In genomic region chr2:36597532-36598377, GRCh38 we compare ENCODE assay signal across 8 cellular contexts. TPM values are rescaled to one million over a fixed set of nuclear protein-coding genes. Genes with fewer than 3 reads are reported as not detected.
DNase-seq lines count a peak whose midpoint lies in the region; ATAC-seq, FAIRE-seq and TF ChIP-seq lines count a peak whose summit lies in the region.

Gene FEZ2, minus strand, starts transcription at chr2:36598168. Its CDS starts 26 bp downstream, at chr2:36598142.

- H3K9me3 ChIP-seq in T-helper 17 cell (ENCODE audit: control insufficient read depth, low read length, poor library complexity, severe bottlenecking) (no peaks in the 10 kb centered on the region), psoas muscle (no peaks in the 10 kb centered on the region)

- intact Hi-C loops in left ventricle myocardium superior (cut with micrococcal nuclease), result no loop called here
- intact Hi-C loops in psoas muscle (cut with DNase I), result loop anchor here (2.0 to 10.0 kb wide), 4 partner anchors 53 to 243 kb away; partner anchors contain the start of gene CRIM1 (in 1 of the 2)

- peak within 1 kb of the TSS; percentile 62 for H3K27ac ChIP-seq in angular gyrus (ENCODE audit: low read depth, low read length)
- peak within 1 kb of the TSS; percentile 97 for H3K27ac ChIP-seq in psoas muscle

- H3K27ac Mint-ChIP-seq in T-helper 17 cell, result peak within 1 kb of the TSS; percentile 94

- TF ChIP-seq CTCF in GM13976 (IDR thresholded peaks at IDR 0.05; ENCODE audit: borderline replicate concordance, control extremely low read depth, extremely low read depth, insufficient read depth, missing control alignments) (no peak), psoas muscle (IDR thresholded peaks at IDR 0.05) (no peak)

- H3K4me1 Mint-ChIP-seq in T-helper 17 cell, result peaks cover 29% of the 10 kb centered on the region

- in situ Hi-C loops in GM13976 (cut with MboI; ENCODE audit: low sequenced_read_pairs, unreplicated experiment), result no loop called here

- peaks cover 28% of the 10 kb centered on the region for H3K4me1 ChIP-seq in psoas muscle

- DNase-seq in GM13976 (ENCODE audit: low spot score), result peak; percentile 92
- peak; percentile 55 for DNase-seq in NCI-H1048 (lab: John Stamatoyannopoulos, UW)
- peak; percentile 26 to 52 (median 46) for DNase-seq in T-helper 17 cell
- peak; percentile 86 for DNase-seq in left ventricle myocardium superior
- peak; percentile 81 to 91 for DNase-seq in psoas muscle
- peak; percentile 91 for DNase-seq in urothelium cell line (ENCODE audit: low spot score)

- H3K36me3 ChIP-seq in psoas muscle (ENCODE audit: insufficient read depth in 1 of 2, low read depth in 1 of 2), result peaks cover 0 to 3% of the 10 kb centered on the region in 2 donors

- peaks cover 5% of the 10 kb centered on the region for H3K36me3 Mint-ChIP-seq in T-helper 17 cell (ENCODE audit: low read depth)

- peak within 1 kb of the TSS; percentile 99 for H3K4me3 ChIP-seq in psoas muscle

- peak within 1 kb of the TSS; percentile 96 for H3K4me3 Mint-ChIP-seq in T-helper 17 cell

- 0 to 2% (median 0%) methylated on average over 38 to 81 of the region's 81 CpGs for WGBS in psoas muscle, 3 donors

- H3K27me3 Mint-ChIP-seq in T-helper 17 cell, result no peaks in the 10 kb centered on the region

- peak; percentile 100 for ATAC-seq in HG02610 (IDR thresholded peaks at IDR 0.05; ENCODE audit: unreplicated experiment)
- ATAC-seq in T-helper 17 cell, result peak; percentile 91
- peak; percentile 99 for ATAC-seq in left ventricle myocardium superior
- ATAC-seq in psoas muscle, result peak; percentile 92 to 96 (median 94)

- FAIRE-seq in urothelium cell line (lab: Jason Lieb, UNC), result no peak

- no peaks in the 10 kb centered on the region for H3K27me3 ChIP-seq in psoas muscle (ENCODE audit: insufficient read depth in 3 of 3, low read length in 2 of 3)

RNA-seq across cellular contexts. Expression of gene FEZ2, which starts in this region (rescaled TPM):
- 10 to 100 TPM; 11.4 to 15.5 TPM for total RNA-seq in T-helper 17 cell
- 37.2 TPM for total RNA-seq in left ventricle myocardium superior
- 100 to 1,000 TPM in 3 of 4 donors, 10 to 100 TPM in 1; 61.5 to 291 (median 181) TPM for total RNA-seq in psoas muscle
- 100 to 1,000 TPM in 2 of 3 donors, 10 to 100 TPM in 1; 69.0 to 240 (median 151) TPM for polyA plus RNA-seq in psoas muscle

Comparison
In these comparisons a context has a peak if more than half of its experiments do, and no peak if none do; other contexts are left out.
1. Peak in every context shown above with its lines: DNase-seq, ATAC-seq, H3K4me3 ChIP-seq and H3K27ac ChIP-seq.